23 cellular contexts compared by ENCODE assay signal in the genomic region with DNA sequence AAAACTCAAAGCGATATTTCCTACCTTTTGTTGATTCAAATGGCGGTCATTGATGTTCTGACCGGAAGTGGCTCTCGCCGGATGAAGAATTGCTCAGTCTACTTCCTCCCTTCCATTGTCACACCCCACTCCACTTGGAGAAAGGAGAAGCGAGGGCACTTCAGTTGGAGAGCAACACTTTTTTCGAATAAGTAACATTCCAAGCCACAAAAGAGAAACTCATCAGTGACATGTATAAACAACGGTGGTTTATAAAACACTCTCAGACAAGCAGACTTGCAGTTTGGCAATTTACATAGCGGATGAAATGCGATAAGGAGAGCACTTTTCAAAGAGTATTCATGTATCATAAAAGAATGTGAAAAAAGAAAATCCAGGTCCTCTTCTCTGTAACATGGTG.
"Had no signal": no experiment of that assay in that cellular context is flagged by ENCODE, and none has a peak within 500 bp of the region (broad histone marks: within the 10 kb centered on the region; RNA-seq: fewer than 3 reads in every experiment).

No MANE protein-coding gene starts in this region.

- H3K27ac ChIP-seq: colonic mucosa, epithelial cell of prostate, esophagus squamous epithelium, gastrocnemius medialis, heart left ventricle, hepatocyte, left lung, lower lobe of right lung had no signal

- ATAC-seq: effector memory CD8-positive, alpha-beta T cell; esophagus mucosa; gastrocnemius medialis; heart left ventricle; left cardiac atrium; left lung; left ventricle myocardium superior; lower lobe of right lung; mucosa of descending colon had no signal

- H3K4me3 ChIP-seq: colonic mucosa, esophagus squamous epithelium, gastrocnemius medialis, heart left ventricle, hepatocyte, left lung, lower lobe of right lung, mucosa of descending colon had no signal

- H3K79me2 ChIP-seq: hepatocyte had no signal

- H3K4me2 ChIP-seq: hepatocyte had no signal

- H3K4me1 ChIP-seq: colonic mucosa, esophagus squamous epithelium, gastrocnemius medialis, heart left ventricle, left lung, lower lobe of right lung had no signal

- H3K9me3 ChIP-seq: colonic mucosa, esophagus squamous epithelium, gastrocnemius medialis, lower lobe of right lung had no signal

- H3K36me3 ChIP-seq: colonic mucosa, esophagus squamous epithelium, gastrocnemius medialis, heart left ventricle, left lung, lower lobe of right lung had no signal

- DNase-seq: cerebellar nuclear complex; colonic mucosa; cortex of kidney; effector CD8-positive, alpha-beta T cell; effector memory CD8-positive, alpha-beta T cell; endodermal cell; erythroblast; esophagus squamous epithelium; foreskin fibroblast; foreskin melanocyte; gastrocnemius medialis; heart left ventricle; hypothalamus; immature natural killer cell; islet precursor cell; left cardiac atrium; left lung; left ventricle myocardium superior; lower lobe of right lung; mucosa of descending colon had no signal

- H2AFZ ChIP-seq: hepatocyte had no signal

- H3K27me3 ChIP-seq: colonic mucosa, esophagus squamous epithelium, gastrocnemius medialis, heart left ventricle, hepatocyte, left lung had no signal
